ENCODE assay signal across 27 cellular contexts in genomic region chr4:9880411-9881197, GRCh38.
DNase-seq lines count a peak whose midpoint lies in the region; ATAC-seq, FAIRE-seq and TF ChIP-seq lines count a peak whose summit lies in the region.
"Had no signal": no experiment of that assay in that cellular context is flagged by ENCODE, and none has a peak within 500 bp of the region (broad histone marks: within the 10 kb centered on the region; RNA-seq: fewer than 3 reads in every experiment).

No MANE protein-coding gene starts in this region.

- no peaks in the 10 kb centered on the region for H4K20me1 ChIP-seq in hepatocyte (ENCODE audit: insufficient read depth, poor library complexity, severe bottlenecking)

- H3K4me3 ChIP-seq in hepatocyte (no peak overlapping the region), small intestine (ENCODE audit: low read depth in 1 of 2, low read length in 2 of 2) (no peak overlapping the region)
- H3K4me3 ChIP-seq: coronary artery, GM12878, Peyer's patch, SJSA1, tibial artery had no signal

- no peaks in the 10 kb centered on the region for H3K9me3 Mint-ChIP-seq in brain
- H3K9me3 Mint-ChIP-seq in activated CD4-positive, alpha-beta T cell treated with anti-CD3 and anti-CD28 coated beads, Interleukin-2, amount 10 ng/mL, durations not matched to agents 24 days and 14 days = no peaks in the 10 kb centered on the region
- H3K9me3 Mint-ChIP-seq: memory B cell had no signal

- TF ChIP-seq CTCF in brain (conservative IDR thresholded peaks at IDR 0.05) = no peak
- TF ChIP-seq CTCF in hepatocyte (IDR thresholded peaks at IDR 0.05; ENCODE audit: poor library complexity) = no peak

- H3K27me3 ChIP-seq in hepatocyte (no peaks in the 10 kb centered on the region), small intestine (ENCODE audit: control insufficient read depth in 2 of 2, insufficient read depth in 2 of 2, low read length in 2 of 2) (no peaks in the 10 kb centered on the region)
- H3K27me3 ChIP-seq: Peyer's patch, SJSA1, tibial artery had no signal

- H3K4me3 Mint-ChIP-seq in brain = no peak overlapping the region
- H3K4me3 Mint-ChIP-seq in activated CD4-positive, alpha-beta T cell treated with anti-CD3 and anti-CD28 coated beads, Interleukin-2, amount 10 ng/mL, durations not matched to agents 24 days and 14 days = no peak overlapping the region
- H3K4me3 Mint-ChIP-seq: memory B cell had no signal

- H3K27ac Mint-ChIP-seq in brain = peak overlapping the region in 3 of 5 experiments; percentile 34 to 77 (median 55)
- H3K27ac Mint-ChIP-seq in activated CD4-positive, alpha-beta T cell treated with anti-CD3 and anti-CD28 coated beads, Interleukin-2, amount 10 ng/mL, durations not matched to agents 24 days and 14 days = no peak overlapping the region
- H3K27ac Mint-ChIP-seq: memory B cell had no signal

- H3K27me3 Mint-ChIP-seq in brain = peaks cover 12% of the 10 kb centered on the region
- H3K27me3 Mint-ChIP-seq in activated CD4-positive, alpha-beta T cell treated with anti-CD3 and anti-CD28 coated beads, Interleukin-2, amount 10 ng/mL, durations not matched to agents 24 days and 14 days = no peaks in the 10 kb centered on the region

- intact Hi-C loops in activated CD4-positive, alpha-beta T cell treated with anti-CD3 and anti-CD28 coated beads, Interleukin-2, amount 10 ng/mL, durations not matched to agents 24 days and 14 days (cut with micrococcal nuclease) = no loop called here

- H3K4me1 Mint-ChIP-seq in brain = peaks cover 24% of the 10 kb centered on the region
- no peaks in the 10 kb centered on the region for H3K4me1 Mint-ChIP-seq in activated CD4-positive, alpha-beta T cell treated with anti-CD3 and anti-CD28 coated beads, Interleukin-2, amount 10 ng/mL, durations not matched to agents 24 days and 14 days
- H3K4me1 Mint-ChIP-seq: memory B cell had no signal

- H3K36me3 ChIP-seq in hepatocyte (replicated peaks; ENCODE audit: insufficient read depth, low read depth) (no peaks in the 10 kb centered on the region), small intestine (ENCODE audit: control insufficient read depth in 2 of 2, insufficient read depth in 2 of 2, low read length in 2 of 2) (peaks cover 0 to 3% of the 10 kb centered on the region in 2 donors)
- H3K36me3 ChIP-seq: Peyer's patch, SJSA1, tibial artery had no signal

- H3K27ac ChIP-seq in hepatocyte = no peak overlapping the region
- no peak overlapping the region for H3K27ac ChIP-seq in small intestine (ENCODE audit: low read depth in 1 of 2, low read length in 1 of 2)
- H3K27ac ChIP-seq: C4-2B, coronary artery, Peyer's patch, SJSA1, tibial artery had no signal

- H3K36me3 Mint-ChIP-seq in brain = no peaks in the 10 kb centered on the region
- H3K36me3 Mint-ChIP-seq in activated CD4-positive, alpha-beta T cell treated with anti-CD3 and anti-CD28 coated beads, Interleukin-2, amount 10 ng/mL, durations not matched to agents 24 days and 14 days (ENCODE audit: low read depth) = no peaks in the 10 kb centered on the region
- H3K36me3 Mint-ChIP-seq: memory B cell had no signal

- no peaks in the 10 kb centered on the region for H3K9me2 ChIP-seq in hepatocyte (replicated peaks; ENCODE audit: insufficient read depth)

- H2AFZ ChIP-seq in hepatocyte = no peak overlapping the region

- H3K9me3 ChIP-seq in hepatocyte (ENCODE audit: low read depth) = no peaks in the 10 kb centered on the region
- no peaks in the 10 kb centered on the region for H3K9me3 ChIP-seq in small intestine (ENCODE audit: control insufficient read depth, low read depth)
- H3K9me3 ChIP-seq: Peyer's patch, SJSA1, tibial artery had no signal

- no peak for ATAC-seq in HG02588 (IDR thresholded peaks at IDR 0.05; ENCODE audit: unreplicated experiment)
- ATAC-seq: GM12878; stimulated activated naive CD8-positive, alpha-beta T cell treated with anti-CD3 and anti-CD28 coated beads, Interleukin-15, Interleukin-2, amounts not matched to agents 100 U/mL and 50 U/mL, for 24 hours had no signal

- H3K4me2 ChIP-seq in hepatocyte = peak overlapping the region; percentile 21

- peak; percentile 36 for DNase-seq in NCI-H187 treated with DMSO at 0.1 percent for 48 hours (lab: John Stamatoyannopoulos, UW)
- DNase-seq in hepatocyte (ENCODE audit: low spot score) = peak; percentile 57
- DNase-seq in small intestine = peak; percentile 20
- no peak for DNase-seq in activated CD4-positive, alpha-beta T cell treated with anti-CD3 and anti-CD28 coated beads, Interleukin-2, amount 10 ng/mL, durations not matched to agents 24 days and 14 days
- no peak for DNase-seq in NCI-H2196 treated with DMSO at 0.1 percent for 48 hours (lab: John Stamatoyannopoulos, UW; ENCODE audit: unreplicated experiment)
- DNase-seq: activated CD4-positive, alpha-beta T cell treated with anti-CD3 and anti-CD28 coated beads for 1 hour; activated gamma-delta T cell; activated T-cell treated with anti-CD3 and anti-CD28 coated beads, Interleukin-2, amount 50 U/mL, for 1 hour; DND-41; NCI-H1105; NCI-H2081; NCI-H510A; NK-92 treated with Interleukin-12 subunit alpha and Interleukin-12 subunit beta, amount 100 ng/mL, for 24 hours; nucleus accumbens; Peyer's patch; stimulated activated CD4-positive, alpha-beta T cell treated with anti-CD3 and anti-CD28 coated beads, Interleukin-12 subunit alpha, Interleukin-12 subunit beta, amount 100 ng/mL, for 4 hours; stimulated activated naive CD8-positive, alpha-beta T cell treated with anti-CD3 and anti-CD28 coated beads, Interleukin-15, Interleukin-2, amounts not matched to agents 100 U/mL and 50 U/mL, for 24 hours; T-helper 1 cell; tibial artery had no signal

- no peak for FAIRE-seq in small intestine (lab: Jason Lieb, UNC)
- FAIRE-seq: GM12878, TTC549 had no signal

- H3K79me2 ChIP-seq in hepatocyte = no peaks in the 10 kb centered on the region

- WGBS in hepatocyte (ENCODE audit: low lambda C conversion rate, missing lambda C conversion rate) = 31% methylated on average over 6 of the region's 6 CpGs
- WGBS in small intestine, 3 donors = 13 to 45% (median 27%) methylated on average over 6 of the region's 6 CpGs

- H3K4me1 ChIP-seq in hepatocyte (ENCODE audit: insufficient read depth) (peaks cover 7% of the 10 kb centered on the region), small intestine (ENCODE audit: control insufficient read depth in 2 of 2, insufficient read depth in 1 of 2, low read depth in 1 of 2, low read length in 1 of 2) (no peaks in the 10 kb centered on the region)
- H3K4me1 ChIP-seq: Peyer's patch, SJSA1, tibial artery had no signal

Comparison
In these comparisons a context has a peak if more than half of its experiments do, and no peak if none do; other contexts are left out.
1. DNase-seq: peak in NCI-H187 treated with DMSO at 0.1 percent for 48 hours (single experiment), hepatocyte (single experiment) and small intestine (single experiment); none in activated CD4-positive, alpha-beta T cell treated with anti-CD3 and anti-CD28 coated beads, Interleukin-2, amount 10 ng/mL, durations not matched to agents 24 days and 14 days (single experiment) and NCI-H2196 treated with DMSO at 0.1 percent for 48 hours (single experiment).